8 cellular contexts compared by ENCODE assay signal in the genomic region with DNA sequence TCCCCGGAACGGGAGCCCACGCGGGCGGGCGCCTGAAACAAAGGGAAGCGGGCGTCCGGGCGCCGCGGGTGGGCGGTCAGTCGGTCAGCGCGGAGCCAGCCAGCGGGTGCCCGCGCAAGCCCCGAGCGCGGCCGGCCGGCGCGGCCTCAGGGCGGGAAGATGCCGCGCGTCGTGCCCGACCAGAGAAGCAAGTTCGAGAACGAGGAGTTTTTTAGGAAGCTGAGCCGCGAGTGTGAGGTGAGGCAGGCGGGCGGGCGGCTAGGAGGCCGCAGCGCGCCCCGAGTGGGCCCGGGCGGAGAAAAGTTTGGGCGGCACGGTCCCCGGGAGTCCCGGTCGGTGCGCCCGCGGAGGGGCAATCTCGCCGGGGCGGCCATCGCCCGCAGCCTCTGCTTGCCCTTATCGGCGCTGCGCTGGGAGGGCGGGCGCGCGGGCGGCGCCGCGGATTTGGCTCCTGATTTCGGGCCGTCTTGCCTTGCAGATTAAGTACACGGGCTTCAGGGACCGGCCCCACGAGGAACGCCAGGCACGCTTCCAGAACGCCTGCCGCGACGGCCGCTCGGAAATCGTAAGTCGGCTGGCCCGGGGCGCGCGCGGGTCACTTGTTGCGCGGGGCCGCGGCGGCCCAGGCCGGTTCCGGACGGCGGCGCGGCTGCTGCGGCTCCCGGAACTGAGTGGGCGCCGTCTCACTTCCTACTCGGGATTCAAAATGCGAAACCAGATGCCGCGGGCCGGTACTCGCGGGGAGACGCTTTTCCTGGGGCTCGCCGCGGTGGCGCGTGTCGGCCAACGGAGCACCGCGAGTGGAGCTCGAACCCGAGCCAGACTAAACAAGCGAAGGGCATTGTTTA. TPM values are rescaled to one million over a fixed set of nuclear protein-coding genes. Genes with fewer than 3 reads are reported as not detected.
DNase-seq lines count a peak whose midpoint lies in the region; ATAC-seq and TF ChIP-seq lines count a peak whose summit lies in the region.

No MANE protein-coding gene starts in this region.

- H3K27me3 ChIP-seq in esophagus muscularis mucosa (no peaks in the 10 kb centered on the region), muscle layer of duodenum (ENCODE audit: low read depth, low read length) (no peaks in the 10 kb centered on the region)

- peak; percentile 62 for TF ChIP-seq POLR2A in GM18505 (IDR thresholded peaks at IDR 0.05; ENCODE audit: borderline replicate concordance, extremely low read depth, insufficient read depth, insufficient read length)
- peak; percentile 16 for TF ChIP-seq POLR2A in esophagus muscularis mucosa (IDR thresholded peaks at IDR 0.05; ENCODE audit: low read depth)

- H3K4me3 ChIP-seq in esophagus muscularis mucosa (peak overlapping the region; percentile 93 to 100 (median 99)), muscle layer of duodenum (ENCODE audit: low read depth in 1 of 2, low read length in 2 of 2) (peak overlapping the region; percentile 86 to 96)

- H3K36me3 ChIP-seq in esophagus muscularis mucosa (peaks cover 0 to 20% (median 6%) of the 10 kb centered on the region in 4 donors), muscle layer of duodenum (ENCODE audit: control insufficient read depth in 1 of 2, insufficient read depth in 2 of 2, low read length in 2 of 2) (no peaks in the 10 kb centered on the region)

- intact Hi-C loops in esophagus muscularis mucosa (cut with DNase I), result loop anchor here (5.0 kb wide), 1 partner anchor 78 kb away; the partner anchor contains the start of gene PHAF1

- H3K9me3 ChIP-seq in esophagus muscularis mucosa, result no peaks in the 10 kb centered on the region
- H3K9me3 ChIP-seq in muscle layer of duodenum (ENCODE audit: control insufficient read depth in 1 of 2, low read length in 2 of 2), result no peaks in the 10 kb centered on the region

- peaks cover 27 to 45% (median 40%) of the 10 kb centered on the region in 4 donors for H3K4me1 ChIP-seq in esophagus muscularis mucosa
- H3K4me1 ChIP-seq in muscle layer of duodenum (ENCODE audit: control insufficient read depth in 1 of 2, insufficient read depth in 2 of 2, low read length in 2 of 2), result peaks cover 7 to 24% of the 10 kb centered on the region in 2 donors

- ATAC-seq in GM18505 (IDR thresholded peaks at IDR 0.05; ENCODE audit: unreplicated experiment) (peak; percentile 43), HG02588 (IDR thresholded peaks at IDR 0.05; ENCODE audit: unreplicated experiment) (peak; percentile 38)

- WGBS in esophagus muscularis mucosa, result 0% methylated on average over 8 of the region's 124 CpGs

- H3K27ac ChIP-seq in esophagus muscularis mucosa (replicated peaks in 1 of 4) (peak overlapping the region; percentile 97 to 99 (median 99)), muscle layer of duodenum (ENCODE audit: low read length) (peak overlapping the region; percentile 84)

- no peak for TF ChIP-seq CTCF in esophagus muscularis mucosa (IDR thresholded peaks at IDR 0.05)

- no peak for TF ChIP-seq EP300 in esophagus muscularis mucosa (IDR thresholded peaks at IDR 0.05)

- DNase-seq in NCI-H82 treated with DMSO at 0.1 percent for 48 hours (lab: John Stamatoyannopoulos, UW; ENCODE audit: unreplicated experiment) (peak; percentile 1), esophagus muscularis mucosa (ENCODE audit: extremely low spot score) (no peak), NCI-H2081 treated with DMSO at 0.1 percent for 48 hours (lab: John Stamatoyannopoulos, UW) (no peak)
- peak; percentile 76 for DNase-seq in activated T-cell treated with anti-CD3 and anti-CD28 coated beads, Interleukin-2, amount 50 U/mL, for 1 hour
- peak; percentile 34 to 50 for DNase-seq in stimulated activated CD8-positive, alpha-beta memory T cell treated with anti-CD3 and anti-CD28 coated beads, Interleukin-7, amount 100 ng/mL, for 48 hours (ENCODE audit: extremely low read depth in 1 of 2, low read depth in 1 of 2)

RNA-seq across cellular contexts. Expression of gene CBFB, which starts 0.5 kb away (rescaled TPM):
- total RNA-seq in esophagus muscularis mucosa, result 10 to 100 TPM; 20.6 to 39.8 (median 30.6) TPM

RNA-seq across cellular contexts. Expression of gene CES4A, which starts 41.1 kb away (rescaled TPM):
- 1 to 10 TPM; 2.7 to 4.0 (median 3.3) TPM for total RNA-seq in esophagus muscularis mucosa

Comparison
In these comparisons a context has a peak if more than half of its experiments do, and no peak if none do; other contexts are left out.
1. DNase-seq: peak in NCI-H82 treated with DMSO at 0.1 percent for 48 hours (single experiment), activated T-cell treated with anti-CD3 and anti-CD28 coated beads, Interleukin-2, amount 50 U/mL, for 1 hour (single experiment) and stimulated activated CD8-positive, alpha-beta memory T cell treated with anti-CD3 and anti-CD28 coated beads, Interleukin-7, amount 100 ng/mL, for 48 hours (2 of 2); none in esophagus muscularis mucosa (single experiment) and NCI-H2081 treated with DMSO at 0.1 percent for 48 hours (single experiment).